In the genomic region with DNA sequence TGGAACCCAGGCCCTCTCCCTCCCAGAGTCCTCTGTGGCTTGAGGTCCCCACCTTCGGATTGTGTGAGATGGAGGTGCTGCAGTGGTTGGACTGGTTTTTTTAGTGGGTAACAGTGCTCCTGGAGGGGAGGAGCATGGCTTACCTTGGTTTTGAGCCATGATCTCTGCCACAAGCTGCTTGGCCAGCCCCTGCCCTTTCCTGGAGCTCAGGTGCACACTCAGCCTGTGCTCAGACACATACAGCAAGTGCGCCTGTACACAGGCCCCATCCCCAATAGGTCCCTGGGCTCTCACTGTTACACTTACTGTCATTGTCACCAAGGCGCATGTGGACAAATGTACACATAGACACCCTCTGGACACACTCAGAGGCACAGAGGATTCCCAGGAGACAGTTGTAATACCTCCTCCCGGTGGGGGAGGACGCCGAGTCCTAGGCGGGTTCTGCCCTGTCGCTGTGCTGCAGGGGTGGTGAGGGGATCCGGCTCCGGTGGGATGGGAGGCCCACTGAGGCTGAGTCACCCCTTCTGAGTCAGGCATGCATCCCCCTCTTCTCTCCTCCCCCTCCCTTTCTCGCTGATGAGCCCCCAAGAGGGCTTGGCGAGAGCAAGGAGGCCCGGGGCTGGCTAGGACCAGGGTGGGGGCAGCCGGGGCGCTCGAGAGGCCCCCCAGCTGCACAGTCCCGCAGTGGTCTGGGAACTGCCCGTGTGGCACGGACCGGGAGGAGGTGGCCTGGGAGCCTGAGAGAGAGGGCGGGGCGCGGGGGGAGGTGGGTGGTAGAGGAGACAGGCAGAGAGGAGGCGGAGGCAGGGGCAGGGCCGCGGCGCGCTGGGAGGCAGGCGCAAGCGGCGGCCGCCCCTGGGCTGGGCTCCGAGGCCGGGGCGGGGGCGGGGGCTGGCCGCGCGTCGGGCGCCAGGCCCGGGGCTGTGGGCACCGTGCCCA, we compare ENCODE assay signal across 8 cellular contexts. TPM values are rescaled to one million over a fixed set of nuclear protein-coding genes. Genes with fewer than 3 reads are reported as not detected.
DNase-seq lines count a peak whose midpoint lies in the region; ATAC-seq and TF ChIP-seq lines count a peak whose summit lies in the region.

No MANE protein-coding gene starts in this region.

- H3K36me3 Mint-ChIP-seq in MCF 10A (ENCODE audit: insufficient read depth, unreplicated experiment), result no peaks in the 10 kb centered on the region

- H3K9me3 ChIP-seq in BLaER1 (no peaks in the 10 kb centered on the region), HUES64 (ENCODE audit: insufficient read depth, low read depth, low read length) (no peaks in the 10 kb centered on the region)

- no peaks in the 10 kb centered on the region for H3K36me3 ChIP-seq in BLaER1
- no peaks in the 10 kb centered on the region for H3K36me3 ChIP-seq in HUES64 (ENCODE audit: insufficient read depth, low read length)

- WGBS in HUES64, result 10% methylated on average over 43 of the region's 43 CpGs

- peaks cover 49% of the 10 kb centered on the region for H3K4me1 ChIP-seq in BLaER1
- peaks cover 6% of the 10 kb centered on the region; the same call in 1 of the 2 replicates for H3K4me1 ChIP-seq in HUES64 (ENCODE audit: insufficient read depth, low read length)

- H3K9me3 Mint-ChIP-seq in MCF 10A (ENCODE audit: unreplicated experiment), result no peaks in the 10 kb centered on the region

- H3K27me3 Mint-ChIP-seq in MCF 10A (ENCODE audit: insufficient read depth, unreplicated experiment), result no peaks in the 10 kb centered on the region

- peak overlapping the region; percentile 82 for H3K4me3 ChIP-seq in BLaER1
- peak overlapping the region; percentile 75 for H3K4me3 ChIP-seq in HUES64 (ENCODE audit: low read length)
- H3K4me3 ChIP-seq in iPS-11a (ENCODE audit: low read depth, low read length), result peak overlapping the region; percentile 67

- peak overlapping the region; percentile 58 for H3K4me3 Mint-ChIP-seq in MCF 10A (ENCODE audit: unreplicated experiment)

- H3K9ac ChIP-seq in BLaER1 (peak overlapping the region; percentile 81), HUES64 (ENCODE audit: low read depth, low read length) (peak overlapping the region; percentile 55)

- TF ChIP-seq CTCF in MCF 10A (IDR thresholded peaks at IDR 0.05; ENCODE audit: unreplicated experiment), result no peak

- H3K4me2 ChIP-seq in BLaER1, result peak overlapping the region; percentile 98

- H3K27ac ChIP-seq in BLaER1 (peak overlapping the region; percentile 65; the same call in 1 of the 2 replicates), HUES64 (ENCODE audit: low read depth, low read length) (no peak overlapping the region)

- H3K27me3 ChIP-seq in BLaER1, result no peaks in the 10 kb centered on the region
- no peaks in the 10 kb centered on the region for H3K27me3 ChIP-seq in HUES64 (ENCODE audit: insufficient read depth, low read length)

- no peaks in the 10 kb centered on the region for H3K4me1 Mint-ChIP-seq in MCF 10A (ENCODE audit: insufficient read depth, unreplicated experiment)

- CTCF ChIA-PET in MCF 10A (lab: Yijun Ruan, JAX), result interaction anchor here (2.0 kb wide), 1 partner anchor 15 kb away, joined by 15 read pairs; no protein-coding TSS in a partner anchor

- intact Hi-C loops in MCF 10A (cut with micrococcal nuclease), result no loop called here

- POLR2A ChIA-PET in MCF 10A (lab: Yijun Ruan, JAX), result interaction anchor here (0.7 to 2.0 kb wide), 2 partner anchors 11 to 451 kb away, joined by 3 to 5 read pairs; partner anchors contain the start of gene RAB5IF

- DNase-seq in SK-MEL-5 (ENCODE audit: low read depth, low spot score) (peak; percentile 73), MCF 10A (ENCODE audit: unreplicated experiment) (peak; percentile 70), retina (peak; percentile 74)

- no TSS peak for BruUV-seq in MCF 10A (replicated peaks; lab: Mats Ljungman, UMichigan)

- H4K20me1 ChIP-seq in BLaER1, result peaks cover 16% of the 10 kb centered on the region; the same call in 1 of the 2 replicates

- ATAC-seq in HG03097 (IDR thresholded peaks at IDR 0.05; ENCODE audit: low FRiP score, unreplicated experiment) (no peak), GM21367 (IDR thresholded peaks at IDR 0.05; ENCODE audit: unreplicated experiment) (no peak)

- in situ Hi-C loops in SK-MEL-5 (cut with HindIII; ENCODE audit: low pct_unique_long_range_greater_than_20kb, low sequenced_read_pairs), result no loop called here

- H3K27ac Mint-ChIP-seq in MCF 10A (ENCODE audit: low read depth, unreplicated experiment), result no peak overlapping the region

RNA-seq across cellular contexts. Expression of gene EPB41L1, which starts 0.5 kb away (rescaled TPM):
- 25.4 TPM for polyA plus RNA-seq in HUES64 (2013, experiment 1 of 2)
- 32.0 TPM for polyA plus RNA-seq in HUES64 (2013, experiment 2 of 2)
- 6.0 and 9.8 TPM in 2 replicates for total RNA-seq in SK-MEL-5 (2014; rRNA removed; shearing (Covaris generic))
- 26.8 and 39.1 TPM in 2 replicates for polyA plus RNA-seq in SK-MEL-5 (2015; cell fraction: cytosol; rRNA removed)
- 7.1 and 7.6 TPM in 2 replicates for polyA plus RNA-seq in SK-MEL-5 (2015; cell fraction: nucleus; rRNA removed)
- 6.7 and 10.1 TPM in 2 replicates for total RNA-seq in MCF 10A (2022)
